29 cellular contexts compared by ENCODE assay signal in genomic region chr10:88431103-88431502, GRCh38.
"Had no signal": no experiment of that assay in that cellular context is flagged by ENCODE, and none has a peak within 500 bp of the region (broad histone marks: within the 10 kb centered on the region; RNA-seq: fewer than 3 reads in every experiment).

No MANE protein-coding gene starts in this region.

- H3K4me3 ChIP-seq: neural progenitor cell, ovary, psoas muscle, skin epidermis, smooth muscle cell, spleen, thoracic aorta, thyroid gland, tibial nerve, upper lobe of left lung, vagina had no signal

- H3K36me3 ChIP-seq: neural progenitor cell, ovary, spleen, thoracic aorta, thyroid gland, tibial nerve, upper lobe of left lung, vagina had no signal

- ATAC-seq: natural killer cell; psoas muscle; right cardiac atrium; sciatic nerve; stimulated activated memory B cell treated with anti-CD40 and anti-IgM and Interleukin-4, amounts not matched to agents 10 μg/mL and 1 μg/mL and 100 μg/mL, for 72 hours; stimulated activated naive CD8-positive, alpha-beta T cell treated with anti-CD3 and anti-CD28 coated beads, Interleukin-15, amount 100 ng/mL, for 72 hours; stimulated activated naive CD8-positive, alpha-beta T cell treated with anti-CD3 and anti-CD28 coated beads, Interleukin-15, Interleukin-2, amounts not matched to agents 100 U/mL and 50 U/mL, for 24 hours had no signal

- H3K79me2 ChIP-seq: parathyroid adenoma had no signal

- H3K4me2 ChIP-seq: neural progenitor cell, smooth muscle cell had no signal

- FAIRE-seq: urothelium cell line had no signal

- H3K9me3 ChIP-seq: ovary, spleen, thoracic aorta, thyroid gland, tibial nerve, upper lobe of left lung, vagina had no signal

- H2AFZ ChIP-seq: neural progenitor cell, parathyroid adenoma had no signal

- H3K27ac ChIP-seq: neural progenitor cell, ovary, parathyroid adenoma, psoas muscle, skin epidermis, spleen, thoracic aorta, thyroid gland, tibial nerve, upper lobe of left lung, vagina had no signal

- H3K27me3 ChIP-seq: neural progenitor cell, ovary, spleen, thyroid gland, tibial nerve, upper lobe of left lung, vagina had no signal

- DNase-seq: natural killer cell; occipital lobe; ovary; posterior cingulate gyrus; psoas muscle; right cardiac atrium; spleen; stimulated activated CD4-positive, alpha-beta T cell treated with anti-CD3 and anti-CD28 coated beads, Interleukin-12 subunit alpha, Interleukin-12 subunit beta, amount 100 ng/mL, for 4 hours; stimulated activated CD4-positive, alpha-beta T cell treated with anti-CD3 and anti-CD28 coated beads, Interleukin-1b, Interleukin-23, amount 100 ng/mL, for 48 hours; stimulated activated CD4-positive, alpha-beta T cell treated with anti-CD3 and anti-CD28 coated beads, Interleukin-4, amount 100 ng/mL, for 1 hour; stimulated activated CD4-positive, alpha-beta T cell treated with anti-CD3 and anti-CD28 coated beads, Interleukin-4, amount 100 ng/mL, for 4 hours; stimulated activated CD8-positive, alpha-beta memory T cell treated with anti-CD3 and anti-CD28 coated beads, Interleukin-4, amount 100 ng/mL, for 48 hours; stimulated activated naive CD4-positive, alpha-beta T cell; stimulated activated naive CD8-positive, alpha-beta T cell treated with anti-CD3 and anti-CD28 coated beads, Interleukin-15, amount 100 ng/mL, for 72 hours; stimulated activated naive CD8-positive, alpha-beta T cell treated with anti-CD3 and anti-CD28 coated beads, Interleukin-15, Interleukin-2, amounts not matched to agents 100 U/mL and 50 U/mL, for 24 hours; substantia nigra; thyroid gland; trophoblast cell; upper lobe of left lung had no signal

- H3K9ac ChIP-seq: neural progenitor cell, parathyroid adenoma had no signal

- H3K4me1 ChIP-seq: neural progenitor cell, parathyroid adenoma, upper lobe of left lung, vagina had no signal
